8 cellular contexts compared by ENCODE assay signal in the genomic region with DNA sequence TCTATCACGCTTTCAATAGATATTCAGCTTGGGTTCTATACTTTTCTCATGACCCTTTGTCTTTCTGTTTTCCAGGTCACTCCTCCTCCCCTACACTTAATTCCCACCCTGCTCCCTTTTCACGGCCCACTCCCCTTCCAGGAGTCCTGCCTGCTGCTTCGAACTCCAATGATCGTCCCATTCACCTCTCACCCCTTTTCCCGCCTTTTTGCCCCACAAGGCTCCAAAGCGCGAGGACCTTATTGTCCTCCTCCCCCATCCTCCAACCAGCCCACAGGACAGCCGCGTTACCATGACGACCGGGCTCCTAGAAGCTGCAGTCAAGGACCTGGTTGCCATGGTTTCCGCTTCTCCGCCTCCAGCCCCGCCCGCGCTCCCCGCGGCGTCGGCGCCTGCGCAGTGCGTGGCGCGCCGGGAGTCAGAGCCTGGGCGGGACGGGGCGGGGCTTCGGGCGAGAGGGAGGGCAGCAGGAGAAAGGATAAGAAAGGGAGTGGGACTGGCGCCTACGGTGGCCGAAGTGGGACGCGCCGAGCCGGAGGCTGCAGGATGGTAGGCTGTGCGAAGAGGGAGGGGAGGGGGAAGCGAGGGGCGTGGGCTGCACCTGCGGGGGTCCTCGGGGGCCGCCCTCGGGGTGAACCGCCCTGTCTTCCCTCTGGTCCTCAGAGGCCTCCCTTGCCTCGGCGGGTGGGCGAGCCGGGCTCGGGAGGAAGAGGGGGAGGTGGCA. TPM values are rescaled to one million over a fixed set of nuclear protein-coding genes. Genes with fewer than 3 reads are reported as not detected.
A peak's percentile ranks its signal among the peaks of the same experiment; 100 is the strongest.
DNase-seq lines count a peak whose midpoint lies in the region; ATAC-seq and TF ChIP-seq lines count a peak whose summit lies in the region.

Gene AP1S1, plus strand, starts transcription at position 508 of the 724 bp plus-strand sequence. Its CDS starts 39 bp downstream, at position 547.

- no peak within 1 kb of the TSS for H3K27ac ChIP-seq in liver (ENCODE audit: low read depth in 1 of 2, low read length in 2 of 2)

- no peak for TF ChIP-seq RAD21 in liver (IDR thresholded peaks at IDR 0.05)

- CTCF ChIA-PET in activated CD4-positive, alpha-beta memory T cell treated with anti-CD3 and anti-CD28 coated beads for 36 hours (lab: Charles Lee) = interaction anchor here (3.0 kb wide), 1 partner anchor 11 kb away, joined by 34 read pairs; no protein-coding TSS in a partner anchor

- peak within 1 kb of the TSS; percentile 47 for H3K27ac Mint-ChIP-seq in activated CD4-positive, alpha-beta memory T cell treated with anti-CD3 and anti-CD28 coated beads for 36 hours

- H3K4me3 Mint-ChIP-seq in activated CD4-positive, alpha-beta memory T cell treated with anti-CD3 and anti-CD28 coated beads for 36 hours = peak within 1 kb of the TSS; percentile 79

- no peak within 1 kb of the TSS for H3K9ac ChIP-seq in liver (ENCODE audit: low read depth in 1 of 2, low read length in 2 of 2)

- H3K4me1 ChIP-seq in BE2C = no peaks in the 10 kb centered on the region; the same call in 1 of the 2 replicates
- peaks cover 2 to 20% (median 12%) of the 10 kb centered on the region in 4 donors for H3K4me1 ChIP-seq in liver (ENCODE audit: control insufficient read depth in 4 of 4, insufficient read depth in 4 of 4, low read length in 3 of 4)

- no peaks in the 10 kb centered on the region for H3K9me3 ChIP-seq in BE2C
- no peaks in the 10 kb centered on the region for H3K9me3 ChIP-seq in liver (ENCODE audit: control insufficient read depth in 4 of 4, low read length in 3 of 4)

- H3K36me3 Mint-ChIP-seq in activated CD4-positive, alpha-beta memory T cell treated with anti-CD3 and anti-CD28 coated beads for 36 hours = peaks cover 12% of the 10 kb centered on the region

- intact Hi-C loops in activated CD4-positive, alpha-beta memory T cell treated with anti-CD3 and anti-CD28 coated beads for 36 hours (cut with micrococcal nuclease) = loop anchor here (1.0 kb wide), 2 partner anchors 11 to 16 kb away; partner anchors contain the start of gene VGF

- POLR2A ChIA-PET in activated CD4-positive, alpha-beta memory T cell treated with anti-CD3 and anti-CD28 coated beads for 36 hours (lab: Charles Lee) = no interaction called here

- 3% methylated on average over 51 of the region's 51 CpGs for WGBS in liver

- peak; percentile 76 for ATAC-seq in GM19372 (IDR thresholded peaks at IDR 0.05; ENCODE audit: low read depth, unreplicated experiment)
- peak; percentile 72 for ATAC-seq in HG03565 (IDR thresholded peaks at IDR 0.05; ENCODE audit: unreplicated experiment)

- H3K36me3 ChIP-seq in BE2C (peaks cover 9% of the 10 kb centered on the region), liver (ENCODE audit: control insufficient read depth in 4 of 4, insufficient read depth in 3 of 4, low read depth in 1 of 4, low read length in 3 of 4) (peaks cover 0 to 7% (median 4%) of the 10 kb centered on the region in 4 donors)

- peaks cover 10% of the 10 kb centered on the region for H3K4me1 Mint-ChIP-seq in activated CD4-positive, alpha-beta memory T cell treated with anti-CD3 and anti-CD28 coated beads for 36 hours (ENCODE audit: low read depth)

- no peak for TF ChIP-seq CTCF in BE2C (IDR thresholded peaks at IDR 0.05; ENCODE audit: low read depth, low read length)
- no peak for TF ChIP-seq CTCF in liver (IDR thresholded peaks at IDR 0.05; ENCODE audit: low read depth, low read length, missing input control)

- H3K9me3 Mint-ChIP-seq in activated CD4-positive, alpha-beta memory T cell treated with anti-CD3 and anti-CD28 coated beads for 36 hours = no peaks in the 10 kb centered on the region

- H3K4me3 ChIP-seq in BE2C (ENCODE audit: low read depth, low read length) (peak within 1 kb of the TSS; percentile 83), liver (ENCODE audit: low read depth in 1 of 3, low read length in 3 of 3) (peak within 1 kb of the TSS; percentile 56 to 95 (median 64))

- DNase-seq in BE2C = peak; percentile 99
- peak; percentile 96 for DNase-seq in NCI-H774 (lab: John Stamatoyannopoulos, UW)
- DNase-seq in activated CD4-positive, alpha-beta memory T cell treated with anti-CD3 and anti-CD28 coated beads for 36 hours = peak; percentile 96
- peak; percentile 87 to 95 for DNase-seq in dermis microvascular lymphatic vessel endothelial cell (ENCODE audit: low read depth in 2 of 2)
- DNase-seq in stimulated activated CD4-positive, alpha-beta T cell treated with anti-CD3 and anti-CD28 coated beads, Interleukin-4, amount 100 ng/mL, for 1 hour = peak; percentile 90

- peaks cover 4% of the 10 kb centered on the region for H3K27me3 Mint-ChIP-seq in activated CD4-positive, alpha-beta memory T cell treated with anti-CD3 and anti-CD28 coated beads for 36 hours

- H3K27me3 ChIP-seq in BE2C (no peaks in the 10 kb centered on the region), liver (ENCODE audit: control insufficient read depth in 4 of 4, insufficient read depth in 4 of 4, low read length in 3 of 4) (no peaks in the 10 kb centered on the region)

TF ChIP-seq in liver, 16 proteins besides CTCF, POLR2A, EP300 and RAD21:
- TF ChIP-seq MAX (IDR thresholded peaks at IDR 0.05) = no peak
- peak; percentile 49 for TF ChIP-seq YY1 (IDR thresholded peaks at IDR 0.05)
- peak in 1 of 2 donors; percentile 50 for TF ChIP-seq GABPA (IDR thresholded peaks at IDR 0.05 in 1 of 2, conservative IDR thresholded peaks at IDR 0.05 in 1 of 2)
- TF ChIP-seq REST (IDR thresholded peaks at IDR 0.05) = peak; percentile 63

RNA-seq across cellular contexts. Expression of gene AP1S1, which starts in this region (rescaled TPM):
- 312 TPM for polyA plus RNA-seq in BE2C (2012; ENCODE audit: insufficient read depth, insufficient read length, low read depth)
- 10 to 100 TPM; 41.1 to 44.7 TPM for total RNA-seq in activated CD4-positive, alpha-beta memory T cell treated with anti-CD3 and anti-CD28 coated beads for 36 hours
- 126 and 172 TPM in 2 replicates for total RNA-seq in dermis microvascular lymphatic vessel endothelial cell
- 10 to 100 TPM; 20.9 to 23.1 TPM for total RNA-seq in liver
- 10 to 100 TPM; 13.8 to 25.7 TPM for polyA plus RNA-seq in liver
